ENCODE assay signal across 6 cellular contexts in genomic region chr4:165019995-165020394, GRCh38. TPM values are rescaled to one million over a fixed set of nuclear protein-coding genes. Genes with fewer than 3 reads are reported as not detected.
"Had no signal": no experiment of that assay in that cellular context is flagged by ENCODE, and none has a peak within 500 bp of the region (broad histone marks: within the 10 kb centered on the region; RNA-seq: fewer than 3 reads in every experiment).

No MANE protein-coding gene starts in this region.

RNA-seq across cellular contexts. Expression of gene TRIM60, which starts 11.8 kb away (rescaled TPM):
- total RNA-seq: HepG2, HT-29, HT1080, IMR-90, K562 had no signal
- polyA plus RNA-seq: HepG2, IgD-negative memory B cell, IMR-90, K562 had no signal

RNA-seq across cellular contexts. Expression of gene TRIM75, which starts 33.7 kb away (rescaled TPM):
- total RNA-seq: HepG2, HT-29, HT1080, IMR-90, K562 had no signal
- polyA plus RNA-seq: HepG2, IgD-negative memory B cell, IMR-90, K562 had no signal

RNA-seq across cellular contexts. Expression of gene TRIM61, which starts 42.5 kb away (rescaled TPM):
- total RNA-seq: HepG2, HT-29 had no signal
- polyA plus RNA-seq: HepG2 had no signal
